In the genomic region with DNA sequence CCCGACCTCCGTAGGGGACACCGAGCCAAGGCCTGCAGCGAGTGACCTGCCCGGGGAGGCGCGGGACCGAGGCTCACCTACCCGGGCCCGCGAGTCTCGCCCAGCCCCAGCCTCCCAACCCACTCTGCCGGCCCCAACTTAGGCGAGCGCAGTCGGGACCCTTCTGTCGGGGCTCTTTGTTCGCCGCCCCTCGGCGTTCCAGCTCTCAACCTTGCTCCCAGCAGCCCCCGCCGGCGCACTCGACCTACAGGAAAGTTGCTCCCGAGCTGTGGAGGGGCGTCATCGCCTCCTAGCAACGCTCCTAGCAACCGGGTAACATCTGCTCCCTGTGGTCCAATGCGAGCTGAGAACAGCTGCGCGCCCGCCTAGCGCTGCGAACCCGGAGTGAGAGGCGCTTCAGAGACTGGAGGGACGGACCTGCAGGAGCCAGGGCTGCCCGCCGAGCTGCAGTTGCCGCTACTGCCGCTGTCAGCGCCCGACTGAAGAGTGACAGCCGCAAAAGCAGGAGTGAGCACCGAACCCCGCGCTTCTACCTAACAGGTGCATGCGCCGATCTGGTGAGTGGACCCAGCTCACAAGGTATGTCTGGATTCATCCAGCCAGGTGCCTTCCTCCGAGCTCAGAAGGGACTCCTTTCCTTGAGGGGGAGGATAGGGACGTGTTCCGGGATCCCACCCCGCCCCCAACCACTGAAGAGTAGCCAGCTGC, we compare ENCODE assay signal across 8 cellular contexts.
DNase-seq lines count a peak whose midpoint lies in the region; ATAC-seq and TF ChIP-seq lines count a peak whose summit lies in the region.

No MANE protein-coding gene starts in this region.

- 0 to 1% methylated on average over 11 to 54 of the region's 55 CpGs for WGBS in testis, 2 donors

- peak overlapping the region; percentile 4 for H3K4me3 Mint-ChIP-seq in activated naive CD4-positive, alpha-beta T cell treated with anti-CD3 and anti-CD28 coated beads, Interleukin-2, amount 10 ng/mL, durations not matched to agents 7 days and 5 days
- peak overlapping the region; percentile 76 for H3K4me3 Mint-ChIP-seq in osteocyte (ENCODE audit: unreplicated experiment)

- no peak overlapping the region for H3K27ac Mint-ChIP-seq in activated naive CD4-positive, alpha-beta T cell treated with anti-CD3 and anti-CD28 coated beads, Interleukin-2, amount 10 ng/mL, durations not matched to agents 7 days and 5 days
- H3K27ac Mint-ChIP-seq in osteocyte (ENCODE audit: unreplicated experiment) = no peak overlapping the region

- CTCF ChIA-PET in Panc1 (lab: Charles Lee) = no interaction called here
- CTCF ChIA-PET in activated naive CD4-positive, alpha-beta T cell treated with anti-CD3 and anti-CD28 coated beads, Interleukin-2, amount 10 ng/mL, durations not matched to agents 7 days and 5 days (lab: Charles Lee) = interaction anchor here (0.9 to 1.7 kb wide), 4 partner anchors 9 to 279 kb away, joined by 3 to 10 read pairs (median 4); no protein-coding TSS in a partner anchor

- no peaks in the 10 kb centered on the region for H3K9me3 Mint-ChIP-seq in activated naive CD4-positive, alpha-beta T cell treated with anti-CD3 and anti-CD28 coated beads, Interleukin-2, amount 10 ng/mL, durations not matched to agents 7 days and 5 days
- H3K9me3 Mint-ChIP-seq in osteocyte (ENCODE audit: unreplicated experiment) = no peaks in the 10 kb centered on the region

- TF ChIP-seq POLR2A in testis (IDR thresholded peaks at IDR 0.05) = no peak

- peaks cover 7% of the 10 kb centered on the region for H3K4me1 Mint-ChIP-seq in activated naive CD4-positive, alpha-beta T cell treated with anti-CD3 and anti-CD28 coated beads, Interleukin-2, amount 10 ng/mL, durations not matched to agents 7 days and 5 days
- H3K4me1 Mint-ChIP-seq in osteocyte (ENCODE audit: unreplicated experiment) = peaks cover 13% of the 10 kb centered on the region

- POLR2A ChIA-PET in Panc1 (lab: Charles Lee) = no interaction called here

- H3K36me3 ChIP-seq in Panc1 (ENCODE audit: control insufficient read depth, insufficient read depth, low read length) (no peaks in the 10 kb centered on the region), testis (ENCODE audit: low read depth, missing control alignments) (no peaks in the 10 kb centered on the region)

- H3K4me3 ChIP-seq in Panc1 (ENCODE audit: low read depth in 2 of 2, low read length in 2 of 2) (peak overlapping the region in 1 of 2 experiments; percentile 15; a peak in 1 of 4 replicates), testis (peak overlapping the region; percentile 33 to 36)

- BruUV-seq in Panc1 (replicated peaks; lab: Mats Ljungman, UMichigan) = no TSS peak

- 0 out of 2 replicates have a peak, but pooled peaks have one; percentile 15 for TF ChIP-seq CTCF in Panc1 (IDR thresholded peaks at IDR 0.05)
- TF ChIP-seq CTCF in osteocyte (IDR thresholded peaks at IDR 0.05) = peak; percentile 52
- peak in 2 of 3 experiments; percentile 5 to 22 for TF ChIP-seq CTCF in testis (IDR thresholded peaks at IDR 0.05)

- no peaks in the 10 kb centered on the region for H3K36me3 Mint-ChIP-seq in activated naive CD4-positive, alpha-beta T cell treated with anti-CD3 and anti-CD28 coated beads, Interleukin-2, amount 10 ng/mL, durations not matched to agents 7 days and 5 days
- no peaks in the 10 kb centered on the region for H3K36me3 Mint-ChIP-seq in osteocyte (ENCODE audit: unreplicated experiment)

- H3K9me3 ChIP-seq in Panc1 (ENCODE audit: control insufficient read depth, insufficient read depth, low read depth, low read length) = no peaks in the 10 kb centered on the region
- no peaks in the 10 kb centered on the region for H3K9me3 ChIP-seq in testis

- DNase-seq in AG08395 (ENCODE audit: low spot score) = peak; percentile 16
- DNase-seq in Panc1 (ENCODE audit: low read depth, low spot score) = no peak
- DNase-seq in activated naive CD4-positive, alpha-beta T cell treated with anti-CD3 and anti-CD28 coated beads, Interleukin-2, amount 10 ng/mL, durations not matched to agents 7 days and 5 days = peak; percentile 70
- DNase-seq in head of caudate nucleus = peak; percentile 75 to 97 (median 90)
- peak; percentile 93 for DNase-seq in osteocyte (ENCODE audit: extremely low spot score, unreplicated experiment)
- peak; percentile 85 for DNase-seq in testis

- H3K27ac ChIP-seq in Panc1 (ENCODE audit: low read length) = no peak overlapping the region
- no peak overlapping the region for H3K27ac ChIP-seq in testis

- H3K27me3 Mint-ChIP-seq in activated naive CD4-positive, alpha-beta T cell treated with anti-CD3 and anti-CD28 coated beads, Interleukin-2, amount 10 ng/mL, durations not matched to agents 7 days and 5 days = peaks cover 50% of the 10 kb centered on the region
- peaks cover 51% of the 10 kb centered on the region for H3K27me3 Mint-ChIP-seq in osteocyte (ENCODE audit: unreplicated experiment)

- peak; percentile 89 for ATAC-seq in GM19324 (IDR thresholded peaks at IDR 0.05; ENCODE audit: low FRiP score, unreplicated experiment)
- ATAC-seq in HG03457 (IDR thresholded peaks at IDR 0.05; ENCODE audit: unreplicated experiment) = peak; percentile 87
- ATAC-seq in Panc1 = peak; percentile 86

- H3K4me1 ChIP-seq in Panc1 (ENCODE audit: control insufficient read depth, insufficient read depth, low read length) (no peaks in the 10 kb centered on the region), testis (peaks cover 5% of the 10 kb centered on the region)

- H3K27me3 ChIP-seq in Panc1 (ENCODE audit: control insufficient read depth, insufficient read depth, low read length) (peaks cover 3% of the 10 kb centered on the region), testis (no peaks in the 10 kb centered on the region)

- in situ Hi-C loops in Panc1 (cut with HindIII; ENCODE audit: low pct_unique_long_range_greater_than_20kb, low sequenced_read_pairs) = no loop called here

- intact Hi-C loops in Panc1 (cut with micrococcal nuclease; ENCODE audit: unreplicated experiment) = no loop called here
- intact Hi-C loops in head of caudate nucleus (cut with DNase I) = loop anchor here (10.0 kb wide), 1 partner anchor 222 kb away; no protein-coding TSS in a partner anchor
- intact Hi-C loops in testis (cut with DNase I; ENCODE audit: low total_unique reads) = no loop called here
